Comparison of ENCODE assay signal across 1 cellular context in the genomic region with DNA sequence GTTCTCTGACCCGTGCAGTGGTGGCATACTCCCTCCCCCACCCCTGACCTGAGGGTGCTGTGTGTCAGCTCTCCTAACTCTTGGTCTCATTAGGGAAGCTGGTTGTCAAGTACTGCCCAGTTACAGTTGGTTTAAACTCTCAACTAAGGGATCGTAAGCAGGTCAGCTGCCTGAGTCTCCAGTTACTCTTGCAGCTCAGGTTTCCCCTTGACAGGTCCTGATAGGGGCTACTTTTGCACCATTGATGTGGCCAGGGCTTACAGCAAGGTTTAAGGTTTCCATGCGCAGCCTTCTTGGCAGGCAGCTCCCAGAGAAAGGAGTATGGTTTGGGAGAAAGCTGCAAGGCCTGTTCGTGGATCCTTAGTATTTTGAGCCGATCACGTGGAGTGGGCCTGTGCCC.
TF ChIP-seq lines count a peak whose summit lies in the region.

No MANE protein-coding gene starts in this region.

TF ChIP-seq in H1, 55 proteins besides CTCF, POLR2A, EP300 and RAD21:
- no peak for TF ChIP-seq EZH2 (IDR thresholded peaks at IDR 0.05; ENCODE audit: low read depth, low read length, severe bottlenecking)
